ENCODE assay signal across 8 cellular contexts in genomic region chr5:33892419-33893151, GRCh38. TPM values are rescaled to one million over a fixed set of nuclear protein-coding genes. Genes with fewer than 3 reads are reported as not detected.
DNase-seq lines count a peak whose midpoint lies in the region; ATAC-seq and TF ChIP-seq lines count a peak whose summit lies in the region.
"Had no signal": no experiment of that assay in that cellular context is flagged by ENCODE, and none has a peak within 500 bp of the region (broad histone marks: within the 10 kb centered on the region; RNA-seq: fewer than 3 reads in every experiment).

No MANE protein-coding gene starts in this region.

- TF ChIP-seq CTCF in breast epithelium (IDR thresholded peaks at IDR 0.05) (no peak), thyroid gland (IDR thresholded peaks at IDR 0.05) (no peak)

- H3K36me3 ChIP-seq in HUES48 (ENCODE audit: control insufficient read depth, insufficient read depth, low read length) = no peaks in the 10 kb centered on the region
- H3K36me3 ChIP-seq in breast epithelium = no peaks in the 10 kb centered on the region
- no peaks in the 10 kb centered on the region for H3K36me3 ChIP-seq in thyroid gland

- WGBS in thyroid gland, 2 donors = 17 to 20% methylated on average over 13 of the region's 13 CpGs

- H3K9me3 ChIP-seq in HUES48 (ENCODE audit: control insufficient read depth, insufficient read depth, low read length) (no peaks in the 10 kb centered on the region), breast epithelium (no peaks in the 10 kb centered on the region), thyroid gland (no peaks in the 10 kb centered on the region)

- peak overlapping the region; percentile 41; the same call in 1 of the 2 replicates for H3K9ac ChIP-seq in HUES48 (ENCODE audit: low read depth, low read length)

- DNase-seq in breast epithelium (ENCODE audit: low spot score in 2 of 2) (peak; percentile 37 to 55), left lobe of liver (ENCODE audit: low spot score) (no peak), thyroid gland (peak; percentile 28 to 81), Kasumi-1 (lab: John Stamatoyannopoulos, UW) (no peak)
- DNase-seq in activated CD4-positive, alpha-beta T cell treated with anti-CD3 and anti-CD28 coated beads for 1 hour = no peak

- ATAC-seq in left lobe of liver (peak; percentile 36), GM18873 (IDR thresholded peaks at IDR 0.05; ENCODE audit: low FRiP score, unreplicated experiment) (no peak)

- peak overlapping the region; percentile 26 for H3K27ac ChIP-seq in HUES48 (ENCODE audit: low read depth, low read length)
- peak overlapping the region; percentile 52 to 84 for H3K27ac ChIP-seq in breast epithelium
- peak overlapping the region in 1 of 3 donors; percentile 6 for H3K27ac ChIP-seq in thyroid gland

- peaks cover 32% of the 10 kb centered on the region for H3K4me1 ChIP-seq in HUES48 (ENCODE audit: control insufficient read depth, insufficient read depth, low read length)
- H3K4me1 ChIP-seq in breast epithelium = no peaks in the 10 kb centered on the region
- peaks cover 10 to 15% of the 10 kb centered on the region in 2 donors for H3K4me1 ChIP-seq in thyroid gland

- intact Hi-C loops in breast epithelium (cut with DNase I; ENCODE audit: low total_unique reads) = no loop called here
- intact Hi-C loops in thyroid gland (cut with DNase I) = no loop called here

- H3K27me3 ChIP-seq in HUES48 (ENCODE audit: control insufficient read depth, insufficient read depth, low read length) = peaks cover 2% of the 10 kb centered on the region
- H3K27me3 ChIP-seq in breast epithelium = no peaks in the 10 kb centered on the region
- H3K27me3 ChIP-seq in thyroid gland = no peaks in the 10 kb centered on the region

- H3K4me3 ChIP-seq in HUES48 (ENCODE audit: low read depth, low read length) (peak overlapping the region; percentile 81), breast epithelium (peak overlapping the region; percentile 47 to 75 (median 52)), thyroid gland (replicated peaks in 1 of 3) (peak overlapping the region in 1 of 3 donors; percentile 23)

- TF ChIP-seq POLR2A in breast epithelium (IDR thresholded peaks at IDR 0.05) = no peak
- no peak for TF ChIP-seq POLR2A in thyroid gland (IDR thresholded peaks at IDR 0.05)

RNA-seq across cellular contexts. Expression of gene ADAMTS12, which starts 0.8 kb away (rescaled TPM):
- total RNA-seq in breast epithelium (10 to 100 TPM in 2 of 3 donors, 1 to 10 TPM in 1; 4.4 to 17.4 (median 15.0) TPM), left lobe of liver (1.9 TPM), thyroid gland (1 to 10 TPM; 1.3 to 5.8 (median 2.3) TPM)
- total RNA-seq: T-helper 2 cell treated with Interferon-gamma antibody and Interleukin-4, amounts not matched to agents 100 ng/mL and 5 ng/mL, for 36 hours had no signal

RNA-seq across cellular contexts. Expression of gene RXFP3, which starts 43.6 kb away (rescaled TPM):
- not detected for total RNA-seq in breast epithelium
- total RNA-seq in left lobe of liver = not detected
- total RNA-seq in thyroid gland = not detected
- total RNA-seq: T-helper 2 cell treated with Interferon-gamma antibody and Interleukin-4, amounts not matched to agents 100 ng/mL and 5 ng/mL, for 36 hours had no signal

Comparison
In these comparisons a context has a peak if more than half of its experiments do, and no peak if none do; other contexts are left out.
1. DNase-seq: peak in breast epithelium (2 of 2) and thyroid gland (2 of 2); none in left lobe of liver (single experiment), Kasumi-1 (0 of 2) and activated CD4-positive, alpha-beta T cell treated with anti-CD3 and anti-CD28 coated beads for 1 hour (single experiment).